ENCODE assay signal across 15 cellular contexts in the genomic region with DNA sequence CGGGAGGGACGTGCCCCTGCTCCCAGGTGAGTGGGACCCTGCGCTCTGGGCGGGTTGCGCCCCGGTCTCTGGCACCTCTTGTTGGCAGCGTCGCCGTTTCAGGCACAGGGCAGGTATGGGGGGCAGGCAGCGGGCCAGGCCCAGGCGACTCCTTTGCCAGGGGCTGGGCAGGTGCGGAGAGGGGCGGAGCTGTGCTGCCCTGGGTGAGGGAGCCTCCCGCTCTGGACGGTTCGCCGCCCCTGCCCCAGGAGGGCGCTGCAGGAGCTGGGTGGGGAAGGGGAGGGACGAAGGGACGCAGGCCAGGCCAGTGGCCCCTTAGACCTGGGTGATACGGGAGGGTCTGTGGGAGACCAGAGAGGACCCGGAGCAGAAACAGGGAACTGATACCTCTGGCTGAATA.
DNase-seq lines count a peak whose midpoint lies in the region; TF ChIP-seq lines count a peak whose summit lies in the region.
"Had no signal": no experiment of that assay in that cellular context is flagged by ENCODE, and none has a peak within 500 bp of the region (broad histone marks: within the 10 kb centered on the region; RNA-seq: fewer than 3 reads in every experiment).

No MANE protein-coding gene starts in this region.

- DNase-seq in NCI-H526 (lab: John Stamatoyannopoulos, UW): peak; percentile 9 to 67
- DNase-seq in NCI-H526 treated with DMSO at 0.1 percent for 48 hours (lab: John Stamatoyannopoulos, UW): no peak
- DNase-seq in ELF-1 (ENCODE audit: low read depth, low spot score): peak; percentile 39
- no peak for DNase-seq in LNCaP clone FGC (ENCODE audit: low read depth)
- peak; percentile 81 for DNase-seq in esophagus muscularis mucosa (ENCODE audit: extremely low spot score)
- DNase-seq in esophagus squamous epithelium (lab: John Stamatoyannopoulos, UW): no peak
- DNase-seq in brain microvascular endothelial cell: no peak
- no peak for DNase-seq in stimulated activated CD4-positive, alpha-beta T cell treated with anti-CD3 and anti-CD28 coated beads, Interleukin-4, amount 100 ng/mL, for 1 hour
- DNase-seq: C1 segment of cervical spinal cord; Calu3; CD4-positive, alpha-beta T cell; DMS 273 treated with DMSO at 0.1 percent for 48 hours; GM23248; H9 had no signal

- TF ChIP-seq EP300 in esophagus muscularis mucosa (IDR thresholded peaks at IDR 0.05): no peak

- H3K27ac ChIP-seq in esophagus muscularis mucosa (replicated peaks in 1 of 4): no peak overlapping the region
- no peak overlapping the region for H3K27ac ChIP-seq in esophagus squamous epithelium
- no peak overlapping the region for H3K27ac ChIP-seq in brain microvascular endothelial cell
- H3K27ac ChIP-seq: GM23248 had no signal

- 74% methylated on average over 22 of the region's 22 CpGs for WGBS in esophagus muscularis mucosa
- WGBS in esophagus squamous epithelium, 2 donors: 71 to 83% methylated on average over 12 to 16 of the region's 22 CpGs

- H3K36me3 ChIP-seq in esophagus muscularis mucosa (no peaks in the 10 kb centered on the region), esophagus squamous epithelium (no peaks in the 10 kb centered on the region), brain microvascular endothelial cell (replicated peaks) (no peaks in the 10 kb centered on the region)

- in situ Hi-C loops in brain microvascular endothelial cell (cut with HindIII; ENCODE audit: low pct_ligation_motif_present, low sequenced_read_pairs): no loop called here

- TF ChIP-seq CTCF in LNCaP clone FGC (IDR thresholded peaks at IDR 0.05; ENCODE audit: control insufficient read depth, extremely low read depth, insufficient read depth) (peak; percentile 32), esophagus muscularis mucosa (IDR thresholded peaks at IDR 0.05) (no peak), esophagus squamous epithelium (IDR thresholded peaks at IDR 0.05) (no peak), brain microvascular endothelial cell (IDR thresholded peaks at IDR 0.05; ENCODE audit: low read depth, low read length, missing control alignments) (no peak)

- H3K27me3 ChIP-seq in esophagus muscularis mucosa (peaks cover 0 to 16% (median 0%) of the 10 kb centered on the region in 4 donors), esophagus squamous epithelium (peaks cover 0 to 3% (median 0%) of the 10 kb centered on the region in 4 donors), brain microvascular endothelial cell (replicated peaks) (no peaks in the 10 kb centered on the region)

- intact Hi-C loops in esophagus muscularis mucosa (cut with DNase I): no loop called here
- intact Hi-C loops in esophagus squamous epithelium (cut with DNase I): no loop called here

- H3K4me1 ChIP-seq in esophagus muscularis mucosa (no peaks in the 10 kb centered on the region), esophagus squamous epithelium (no peaks in the 10 kb centered on the region)

- no peaks in the 10 kb centered on the region for H3K9me3 ChIP-seq in esophagus muscularis mucosa
- no peaks in the 10 kb centered on the region for H3K9me3 ChIP-seq in esophagus squamous epithelium

- H3K4me3 ChIP-seq in LNCaP clone FGC (ENCODE audit: low read depth, low read length): no peak overlapping the region
- no peak overlapping the region for H3K4me3 ChIP-seq in esophagus muscularis mucosa
- no peak overlapping the region for H3K4me3 ChIP-seq in esophagus squamous epithelium
- no peak overlapping the region for H3K4me3 ChIP-seq in brain microvascular endothelial cell (ENCODE audit: low read depth, low read length)
- H3K4me3 ChIP-seq: GM12878, GM23248 had no signal

- no peak for TF ChIP-seq POLR2A in esophagus muscularis mucosa (IDR thresholded peaks at IDR 0.05; ENCODE audit: low read depth)
- TF ChIP-seq POLR2A in esophagus squamous epithelium (IDR thresholded peaks at IDR 0.05): no peak

Comparison
In these comparisons a context has a peak if more than half of its experiments do, and no peak if none do; other contexts are left out.
1. DNase-seq: peak in NCI-H526 (2 of 2), ELF-1 (single experiment) and esophagus muscularis mucosa (single experiment); none in NCI-H526 treated with DMSO at 0.1 percent for 48 hours (single experiment), LNCaP clone FGC (single experiment), esophagus squamous epithelium (single experiment), brain microvascular endothelial cell (single experiment) and stimulated activated CD4-positive, alpha-beta T cell treated with anti-CD3 and anti-CD28 coated beads, Interleukin-4, amount 100 ng/mL, for 1 hour (single experiment).